In the genomic region with DNA sequence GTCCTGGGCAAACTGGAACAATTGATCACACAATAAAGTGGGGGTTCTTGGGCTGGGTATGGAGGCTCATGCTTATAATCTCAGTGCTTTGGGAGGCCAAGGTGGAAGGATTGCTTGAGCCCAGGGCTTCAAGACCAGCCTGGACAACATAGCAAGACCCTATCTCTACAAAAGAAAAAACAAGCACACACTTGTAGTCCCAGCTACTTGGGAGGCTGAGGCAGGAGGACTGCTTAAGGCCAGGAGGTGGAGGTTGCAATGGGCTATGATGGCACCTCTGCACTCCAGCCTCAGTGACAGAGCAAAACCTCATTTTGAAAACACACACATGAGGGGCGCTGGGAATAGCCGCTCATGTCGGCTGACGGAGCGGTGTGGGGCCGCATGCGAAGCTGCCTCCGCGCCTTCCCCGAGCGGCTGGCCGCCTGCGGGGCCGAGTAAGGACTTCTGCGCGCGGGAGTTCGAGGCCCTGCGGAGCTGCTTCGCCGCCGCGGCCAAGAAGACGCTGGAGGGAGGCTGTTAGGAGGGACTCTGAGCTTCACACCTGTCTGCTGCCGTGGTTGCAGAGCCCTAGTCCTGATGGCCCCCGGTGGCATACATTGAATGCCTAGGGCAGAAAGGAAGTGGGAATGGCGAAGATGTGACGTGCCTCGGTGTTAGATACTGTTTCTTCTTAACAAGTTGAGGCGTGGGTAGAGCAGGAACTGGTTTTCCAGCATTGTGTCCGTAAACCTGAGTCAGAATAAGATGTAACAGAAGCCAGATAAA, we compare ENCODE assay signal across 8 cellular contexts. TPM values are rescaled to one million over a fixed set of nuclear protein-coding genes. Genes with fewer than 3 reads are reported as not detected.
DNase-seq lines count a peak whose midpoint lies in the region; ATAC-seq and TF ChIP-seq lines count a peak whose summit lies in the region.

No MANE protein-coding gene starts in this region.

- no peaks in the 10 kb centered on the region for H3K9me3 Mint-ChIP-seq in activated CD4-positive, alpha-beta T cell treated with anti-CD3 and anti-CD28 coated beads, Interleukin-2, amount 10 ng/mL, durations not matched to agents 7 days and 5 days
- no peaks in the 10 kb centered on the region for H3K9me3 Mint-ChIP-seq in activated CD4-positive, alpha-beta T cell treated with anti-CD3 and anti-CD28 coated beads for 36 hours (ENCODE audit: low read depth)
- H3K9me3 Mint-ChIP-seq in IgD-negative memory B cell (no peaks in the 10 kb centered on the region), glutamatergic neuron (ENCODE audit: unreplicated experiment) (peaks cover 2% of the 10 kb centered on the region)
- no peaks in the 10 kb centered on the region for H3K9me3 Mint-ChIP-seq in stimulated activated effector memory CD8-positive, alpha-beta T cell treated with anti-CD3 and anti-CD28 coated beads, Interleukin-12 subunit alpha, Interleukin-12 subunit beta, amount 100 ng/mL, for 72 hours

- CTCF ChIA-PET in activated CD4-positive, alpha-beta T cell treated with anti-CD3 and anti-CD28 coated beads, Interleukin-2, amount 10 ng/mL, durations not matched to agents 7 days and 5 days (lab: Charles Lee), result interaction anchor here (1.7 to 2.3 kb wide), 4 partner anchors 10 to 71 kb away, joined by 8 to 34 read pairs (median 11); no protein-coding TSS in a partner anchor
- CTCF ChIA-PET in activated CD4-positive, alpha-beta T cell treated with anti-CD3 and anti-CD28 coated beads for 36 hours (lab: Charles Lee), result interaction anchor here (0.7 to 3.8 kb wide), 7 partner anchors 10 to 206 kb away, joined by 3 to 67 read pairs (median 9); no protein-coding TSS in a partner anchor

- H3K27me3 Mint-ChIP-seq in activated CD4-positive, alpha-beta T cell treated with anti-CD3 and anti-CD28 coated beads, Interleukin-2, amount 10 ng/mL, durations not matched to agents 7 days and 5 days, result peaks cover 3% of the 10 kb centered on the region
- no peaks in the 10 kb centered on the region for H3K27me3 Mint-ChIP-seq in activated CD4-positive, alpha-beta T cell treated with anti-CD3 and anti-CD28 coated beads for 36 hours
- H3K27me3 Mint-ChIP-seq in IgD-negative memory B cell, result peaks cover 4% of the 10 kb centered on the region
- H3K27me3 Mint-ChIP-seq in glutamatergic neuron (ENCODE audit: unreplicated experiment), result peaks cover 14% of the 10 kb centered on the region

- WGBS in tibial nerve, 2 donors, result 56 to 70% methylated on average over 31 of the region's 31 CpGs

- peaks cover 47% of the 10 kb centered on the region for H3K4me1 Mint-ChIP-seq in activated CD4-positive, alpha-beta T cell treated with anti-CD3 and anti-CD28 coated beads, Interleukin-2, amount 10 ng/mL, durations not matched to agents 7 days and 5 days
- peaks cover 20% of the 10 kb centered on the region for H3K4me1 Mint-ChIP-seq in activated CD4-positive, alpha-beta T cell treated with anti-CD3 and anti-CD28 coated beads for 36 hours
- H3K4me1 Mint-ChIP-seq in IgD-negative memory B cell (peaks cover 39 to 65% (median 63%) of the 10 kb centered on the region in 3 donors), glutamatergic neuron (ENCODE audit: low read depth, unreplicated experiment) (peaks cover 14% of the 10 kb centered on the region)
- H3K4me1 Mint-ChIP-seq in stimulated activated effector memory CD8-positive, alpha-beta T cell treated with anti-CD3 and anti-CD28 coated beads, Interleukin-12 subunit alpha, Interleukin-12 subunit beta, amount 100 ng/mL, for 72 hours, result peaks cover 31% of the 10 kb centered on the region

- no peaks in the 10 kb centered on the region for H3K36me3 Mint-ChIP-seq in activated CD4-positive, alpha-beta T cell treated with anti-CD3 and anti-CD28 coated beads, Interleukin-2, amount 10 ng/mL, durations not matched to agents 7 days and 5 days (ENCODE audit: low read depth)
- no peaks in the 10 kb centered on the region for H3K36me3 Mint-ChIP-seq in activated CD4-positive, alpha-beta T cell treated with anti-CD3 and anti-CD28 coated beads for 36 hours (ENCODE audit: low read depth)
- H3K36me3 Mint-ChIP-seq in IgD-negative memory B cell (no peaks in the 10 kb centered on the region), glutamatergic neuron (ENCODE audit: unreplicated experiment) (no peaks in the 10 kb centered on the region)
- H3K36me3 Mint-ChIP-seq in stimulated activated effector memory CD8-positive, alpha-beta T cell treated with anti-CD3 and anti-CD28 coated beads, Interleukin-12 subunit alpha, Interleukin-12 subunit beta, amount 100 ng/mL, for 72 hours, result peaks cover 9% of the 10 kb centered on the region

- POLR2A ChIA-PET in activated CD4-positive, alpha-beta T cell treated with anti-CD3 and anti-CD28 coated beads, Interleukin-2, amount 10 ng/mL, durations not matched to agents 7 days and 5 days (lab: Charles Lee), result no interaction called here
- POLR2A ChIA-PET in activated CD4-positive, alpha-beta T cell treated with anti-CD3 and anti-CD28 coated beads for 36 hours (lab: Charles Lee), result no interaction called here

- intact Hi-C loops in activated CD4-positive, alpha-beta T cell treated with anti-CD3 and anti-CD28 coated beads for 36 hours (cut with DNase I, micrococcal nuclease), result loop anchor here in 1 of 2 experiments (10.0 kb wide), 1 partner anchor 418 kb away; the partner anchor contains the start of gene STUM

- H3K9ac ChIP-seq in duodenal mucosa (ENCODE audit: low read depth in 1 of 2, low read length in 2 of 2), result peak overlapping the region; percentile 38 to 41

- peak overlapping the region; percentile 16 for H3K4me3 Mint-ChIP-seq in activated CD4-positive, alpha-beta T cell treated with anti-CD3 and anti-CD28 coated beads, Interleukin-2, amount 10 ng/mL, durations not matched to agents 7 days and 5 days
- no peak overlapping the region for H3K4me3 Mint-ChIP-seq in activated CD4-positive, alpha-beta T cell treated with anti-CD3 and anti-CD28 coated beads for 36 hours
- peak overlapping the region; percentile 87 to 93 (median 93) for H3K4me3 Mint-ChIP-seq in IgD-negative memory B cell
- peak overlapping the region; percentile 20 for H3K4me3 Mint-ChIP-seq in stimulated activated effector memory CD8-positive, alpha-beta T cell treated with anti-CD3 and anti-CD28 coated beads, Interleukin-12 subunit alpha, Interleukin-12 subunit beta, amount 100 ng/mL, for 72 hours
- no peak overlapping the region for H3K4me3 Mint-ChIP-seq in glutamatergic neuron (ENCODE audit: unreplicated experiment)

- ATAC-seq in activated CD4-positive, alpha-beta T cell treated with anti-CD3 and anti-CD28 coated beads for 36 hours, result no peak
- no peak for ATAC-seq in stimulated activated effector memory CD8-positive, alpha-beta T cell treated with anti-CD3 and anti-CD28 coated beads, Interleukin-12 subunit alpha, Interleukin-12 subunit beta, amount 100 ng/mL, for 72 hours

- H3K27ac Mint-ChIP-seq in activated CD4-positive, alpha-beta T cell treated with anti-CD3 and anti-CD28 coated beads, Interleukin-2, amount 10 ng/mL, durations not matched to agents 7 days and 5 days, result peak overlapping the region; percentile 83
- no peak overlapping the region for H3K27ac Mint-ChIP-seq in activated CD4-positive, alpha-beta T cell treated with anti-CD3 and anti-CD28 coated beads for 36 hours
- H3K27ac Mint-ChIP-seq in IgD-negative memory B cell, result peak overlapping the region; percentile 99
- peak overlapping the region; percentile 45 for H3K27ac Mint-ChIP-seq in stimulated activated effector memory CD8-positive, alpha-beta T cell treated with anti-CD3 and anti-CD28 coated beads, Interleukin-12 subunit alpha, Interleukin-12 subunit beta, amount 100 ng/mL, for 72 hours
- H3K27ac Mint-ChIP-seq in glutamatergic neuron (ENCODE audit: unreplicated experiment), result no peak overlapping the region

- TF ChIP-seq CTCF in tibial nerve (IDR thresholded peaks at IDR 0.05), result no peak
- no peak for TF ChIP-seq CTCF in glutamatergic neuron (IDR thresholded peaks at IDR 0.05; ENCODE audit: partially characterized antibody, unreplicated experiment)

- H3K4me1 ChIP-seq in duodenal mucosa (ENCODE audit: control insufficient read depth in 1 of 2, insufficient read depth in 2 of 2, low read length in 2 of 2), result peaks cover 44 to 48% of the 10 kb centered on the region in 2 donors
- H3K4me1 ChIP-seq in tibial nerve, result peaks cover 0 to 20% (median 8%) of the 10 kb centered on the region in 4 donors

- peak overlapping the region; percentile 78 for H3K27ac ChIP-seq in duodenal mucosa (ENCODE audit: low read depth, low read length)
- H3K27ac ChIP-seq in tibial nerve, result peak overlapping the region in 2 of 4 donors; percentile 38 to 40

- H3K36me3 ChIP-seq in duodenal mucosa (ENCODE audit: control insufficient read depth in 1 of 2, insufficient read depth in 2 of 2, low read length in 2 of 2), result no peaks in the 10 kb centered on the region
- no peaks in the 10 kb centered on the region for H3K36me3 ChIP-seq in tibial nerve

- H3K27me3 ChIP-seq in duodenal mucosa (ENCODE audit: control insufficient read depth in 1 of 2, insufficient read depth in 2 of 2, low read length in 2 of 2) (no peaks in the 10 kb centered on the region), tibial nerve (peaks cover 0 to 3% of the 10 kb centered on the region in 2 donors)

- H3K4me3 ChIP-seq in duodenal mucosa (ENCODE audit: low read depth in 1 of 2, low read length in 2 of 2), result peak overlapping the region; percentile 36 to 41
- no peak overlapping the region for H3K4me3 ChIP-seq in tibial nerve

- H3K9me3 ChIP-seq in duodenal mucosa (ENCODE audit: control insufficient read depth in 1 of 2, low read length in 2 of 2) (no peaks in the 10 kb centered on the region), tibial nerve (no peaks in the 10 kb centered on the region)

- TF ChIP-seq POLR2A in tibial nerve (IDR thresholded peaks at IDR 0.05), result no peak

- no peak for TF ChIP-seq EP300 in tibial nerve (IDR thresholded peaks at IDR 0.05)

- DNase-seq in activated CD4-positive, alpha-beta T cell treated with anti-CD3 and anti-CD28 coated beads, Interleukin-2, amount 10 ng/mL, durations not matched to agents 7 days and 5 days, result no peak
- no peak for DNase-seq in activated CD4-positive, alpha-beta T cell treated with anti-CD3 and anti-CD28 coated beads for 36 hours
- DNase-seq in stimulated activated effector memory CD8-positive, alpha-beta T cell treated with anti-CD3 and anti-CD28 coated beads, Interleukin-12 subunit alpha, Interleukin-12 subunit beta, amount 100 ng/mL, for 72 hours (ENCODE audit: low spot score in 2 of 2), result no peak
- no peak for DNase-seq in tibial nerve (ENCODE audit: low spot score in 2 of 2)
- no peak for DNase-seq in UCSD-AML1 (lab: John Stamatoyannopoulos, UW; ENCODE audit: unreplicated experiment)
- no peak for DNase-seq in glutamatergic neuron

RNA-seq across cellular contexts. Expression of gene ACBD3, which starts 59.5 kb away (rescaled TPM):
- 10 to 100 TPM; 19.0 to 19.8 TPM for total RNA-seq in activated CD4-positive, alpha-beta T cell treated with anti-CD3 and anti-CD28 coated beads, Interleukin-2, amount 10 ng/mL, durations not matched to agents 7 days and 5 days
- total RNA-seq in activated CD4-positive, alpha-beta T cell treated with anti-CD3 and anti-CD28 coated beads for 36 hours, result 10 to 100 TPM; 17.0 to 20.2 TPM
- polyA plus RNA-seq in IgD-negative memory B cell, result 41.3 TPM
- total RNA-seq in tibial nerve (10 to 100 TPM; 41.4 to 54.9 (median 45.4) TPM), glutamatergic neuron (ENCODE audit: unreplicated experiment) (33.7 TPM)

Comparison
In these comparisons a context has a peak if more than half of its experiments do, and no peak if none do; other contexts are left out.
1. H3K27ac Mint-ChIP-seq: peak in activated CD4-positive, alpha-beta T cell treated with anti-CD3 and anti-CD28 coated beads, Interleukin-2, amount 10 ng/mL, durations not matched to agents 7 days and 5 days (single experiment), IgD-negative memory B cell (3 of 3) and stimulated activated effector memory CD8-positive, alpha-beta T cell treated with anti-CD3 and anti-CD28 coated beads, Interleukin-12 subunit alpha, Interleukin-12 subunit beta, amount 100 ng/mL, for 72 hours (single experiment); none in activated CD4-positive, alpha-beta T cell treated with anti-CD3 and anti-CD28 coated beads for 36 hours (single experiment) and glutamatergic neuron (single experiment).
2. H3K4me3 Mint-ChIP-seq: peak in activated CD4-positive, alpha-beta T cell treated with anti-CD3 and anti-CD28 coated beads, Interleukin-2, amount 10 ng/mL, durations not matched to agents 7 days and 5 days (single experiment), IgD-negative memory B cell (4 of 4) and stimulated activated effector memory CD8-positive, alpha-beta T cell treated with anti-CD3 and anti-CD28 coated beads, Interleukin-12 subunit alpha, Interleukin-12 subunit beta, amount 100 ng/mL, for 72 hours (single experiment); none in activated CD4-positive, alpha-beta T cell treated with anti-CD3 and anti-CD28 coated beads for 36 hours (single experiment) and glutamatergic neuron (single experiment).
3. H3K4me3 ChIP-seq: peak in duodenal mucosa (2 of 2); none in tibial nerve (0 of 4).